Comparison of ENCODE assay signal across 9 cellular contexts in genomic region chr14:24339284-24340151, GRCh38. TPM values are rescaled to one million over a fixed set of nuclear protein-coding genes. Genes with fewer than 3 reads are reported as not detected.
DNase-seq lines count a peak whose midpoint lies in the region; ATAC-seq and TF ChIP-seq lines count a peak whose summit lies in the region.
"Had no signal": no experiment of that assay in that cellular context is flagged by ENCODE, and none has a peak within 500 bp of the region (broad histone marks: within the 10 kb centered on the region; RNA-seq: fewer than 3 reads in every experiment).

Gene RIPK3, minus strand, starts transcription at chr14:24339991. Its CDS starts 165 bp downstream, at chr14:24339826.

- no peaks in the 10 kb centered on the region for H3K9me3 ChIP-seq in osteoblast (ENCODE audit: low read depth, low read length)

- peak within 1 kb of the TSS; percentile 86 for H2AFZ ChIP-seq in osteoblast (ENCODE audit: low read length)

- no peak for DNase-seq in AG09309 (ENCODE audit: low read depth)
- DNase-seq in activated CD8-positive, alpha-beta memory T cell treated with anti-CD3 and anti-CD28 coated beads for 24 hours, result peak; percentile 85
- DNase-seq in osteoblast (ENCODE audit: insufficient read length, low spot score, missing footprints), result peak; percentile 85
- DNase-seq in ureter (ENCODE audit: low spot score), result peak; percentile 76
- no peak for DNase-seq in HFFc6

- peaks cover 26% of the 10 kb centered on the region for H3K4me1 ChIP-seq in osteoblast (ENCODE audit: insufficient read depth, low read length)

- H3K4me3 ChIP-seq in AG09309 (ENCODE audit: control insufficient read depth, low read depth, low read length) (peak within 1 kb of the TSS; percentile 37), osteoblast (ENCODE audit: insufficient read depth, low read length) (peak within 1 kb of the TSS; percentile 72)

- H3K36me3 ChIP-seq in osteoblast (ENCODE audit: insufficient read depth, low read length), result no peaks in the 10 kb centered on the region

- H3K4me1 Mint-ChIP-seq in HFFc6 (ENCODE audit: low read depth), result peaks cover 5% of the 10 kb centered on the region; the same call in 1 of the 2 replicates

- no peak within 1 kb of the TSS for H3K4me3 Mint-ChIP-seq in HFFc6

- peak; percentile 84 for ATAC-seq in GM19397 (IDR thresholded peaks at IDR 0.05; ENCODE audit: unreplicated experiment)
- ATAC-seq in HG03571 (IDR thresholded peaks at IDR 0.05; ENCODE audit: unreplicated experiment), result peak; percentile 80
- peak; percentile 78 for ATAC-seq in esophagus mucosa

- no peak within 1 kb of the TSS for H3K27ac Mint-ChIP-seq in HFFc6

- no peaks in the 10 kb centered on the region for H4K20me1 ChIP-seq in osteoblast (ENCODE audit: insufficient read depth, low read length)

- H3K79me2 ChIP-seq in osteoblast (ENCODE audit: insufficient read depth, low read length), result peaks cover 4% of the 10 kb centered on the region

- H3K4me2 ChIP-seq in osteoblast (ENCODE audit: insufficient read depth, low read length), result peak within 1 kb of the TSS; percentile 69

- no peak within 1 kb of the TSS for H3K27ac ChIP-seq in osteoblast (ENCODE audit: low read depth, low read length)
- H3K27ac ChIP-seq: C4-2B had no signal

- H3K27me3 ChIP-seq in osteoblast (ENCODE audit: insufficient read depth, low read length), result peaks cover 4% of the 10 kb centered on the region

- H3K36me3 Mint-ChIP-seq in HFFc6 (ENCODE audit: low read depth), result no peaks in the 10 kb centered on the region

- peaks cover 52% of the 10 kb centered on the region for H3K27me3 Mint-ChIP-seq in HFFc6 (ENCODE audit: insufficient read depth)

- no peak for TF ChIP-seq CTCF in AG09309 (IDR thresholded peaks at IDR 0.05; ENCODE audit: control insufficient read depth, insufficient read depth, low read depth, low read length, missing control alignments)
- TF ChIP-seq CTCF in osteoblast (IDR thresholded peaks at IDR 0.05; ENCODE audit: extremely low read depth, low read depth, low read length), result no peak
- TF ChIP-seq CTCF in HFFc6 (IDR thresholded peaks at IDR 0.05), result no peak

- H3K9me3 Mint-ChIP-seq in HFFc6, result no peaks in the 10 kb centered on the region

RNA-seq across cellular contexts. Expression of gene RIPK3, which starts in this region (rescaled TPM):
- total RNA-seq in esophagus mucosa (10.5 TPM), osteoblast (9.1 and 11.9 TPM in 2 replicates), ureter (22.4 TPM)
- not detected for total RNA-seq in HFFc6 (2021; fragmentation: NEBNext Ultra II Directional; extraction: Animal tissue kit (Norgen Biotek cat#: 25700))

Comparison
In these comparisons a context has a peak if more than half of its experiments do, and no peak if none do; other contexts are left out.
1. DNase-seq: peak in activated CD8-positive, alpha-beta memory T cell treated with anti-CD3 and anti-CD28 coated beads for 24 hours (single experiment), osteoblast (single experiment) and ureter (single experiment); none in AG09309 (single experiment) and HFFc6 (single experiment).
2. Peak in every context shown above with its lines, with median percentiles within 50 percentile points of each other: ATAC-seq.